In the genomic region with DNA sequence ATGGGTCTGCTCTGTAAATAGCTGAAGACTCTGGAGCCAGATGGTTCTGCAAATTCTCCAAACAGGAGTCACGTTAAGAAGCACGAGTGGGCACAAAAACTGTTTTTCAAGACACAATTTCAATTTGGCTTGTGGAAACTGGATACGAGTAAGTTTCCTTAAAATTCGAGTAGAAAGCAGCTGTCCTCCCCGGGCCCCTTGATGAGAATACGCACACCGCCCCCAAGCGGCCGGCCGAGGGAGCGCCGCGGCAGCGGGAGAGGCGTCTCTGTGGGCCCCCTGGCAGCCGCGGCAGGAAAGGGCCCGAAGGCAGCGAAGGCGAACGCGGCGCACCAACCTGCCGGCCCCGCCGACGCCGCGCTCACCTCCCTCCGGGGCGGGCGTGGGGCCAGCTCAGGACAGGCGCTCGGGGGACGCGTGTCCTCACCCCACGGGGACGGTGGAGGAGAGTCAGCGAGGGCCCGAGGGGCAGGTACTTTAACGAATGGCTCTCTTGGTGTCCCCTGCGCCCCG, we compare ENCODE assay signal across 8 cellular contexts. TPM values are rescaled to one million over a fixed set of nuclear protein-coding genes. Genes with fewer than 3 reads are reported as not detected.
DNase-seq lines count a peak whose midpoint lies in the region; ATAC-seq and TF ChIP-seq lines count a peak whose summit lies in the region.

No MANE protein-coding gene starts in this region.

- H3K9me3 Mint-ChIP-seq in WTC11 (no peaks in the 10 kb centered on the region), immature natural killer cell (no peaks in the 10 kb centered on the region)

- peaks cover 29% of the 10 kb centered on the region for H3K36me3 ChIP-seq in mammary epithelial cell (ENCODE audit: insufficient read depth, low read length)
- H3K36me3 ChIP-seq in smooth muscle cell (ENCODE audit: low read depth): peaks cover 12% of the 10 kb centered on the region

- 1% methylated on average over 13 of the region's 43 CpGs for WGBS in mammary epithelial cell (ENCODE audit: low coverage, missing lambda C conversion rate)
- 2% methylated on average over 26 of the region's 43 CpGs for WGBS in smooth muscle cell (ENCODE audit: low lambda C conversion rate)

- ATAC-seq in HG02970 (IDR thresholded peaks at IDR 0.05; ENCODE audit: low FRiP score, unreplicated experiment) (peak; percentile 80), WTC11 (peak; percentile 38)

- H3K4me2 ChIP-seq in mammary epithelial cell (ENCODE audit: insufficient read depth, low read depth, low read length) (peak overlapping the region; percentile 95), smooth muscle cell (peak overlapping the region; percentile 92)

- H4K20me1 ChIP-seq in mammary epithelial cell (ENCODE audit: insufficient read depth, low read length): peaks cover 22% of the 10 kb centered on the region
- peaks cover 42% of the 10 kb centered on the region for H4K20me1 ChIP-seq in smooth muscle cell (ENCODE audit: low read depth)

- H3K36me3 Mint-ChIP-seq in WTC11: peaks cover 25% of the 10 kb centered on the region
- H3K36me3 Mint-ChIP-seq in immature natural killer cell: no peaks in the 10 kb centered on the region

- H3K4me3 Mint-ChIP-seq in WTC11 (peak overlapping the region; percentile 87), immature natural killer cell (peak overlapping the region; percentile 77 to 86 (median 82))

- peak overlapping the region; percentile 89 for H3K9ac ChIP-seq in mammary epithelial cell (ENCODE audit: insufficient read depth, low read length)
- peak overlapping the region; percentile 85 for H3K9ac ChIP-seq in smooth muscle cell (ENCODE audit: low read depth)

- dilution Hi-C loops in mammary epithelial cell (cut with HindIII; ENCODE audit: low sequenced_read_pairs): no loop called here

- H3K27me3 ChIP-seq in mammary epithelial cell (ENCODE audit: insufficient read depth, low read length) (no peaks in the 10 kb centered on the region), smooth muscle cell (ENCODE audit: low read depth) (no peaks in the 10 kb centered on the region)

- H3K4me3 ChIP-seq in mammary epithelial cell (replicated peaks in 1 of 3; ENCODE audit: insufficient read depth in 1 of 3, low read depth in 2 of 3, low read length in 3 of 3) (peak overlapping the region; percentile 51 to 67 (median 62)), smooth muscle cell (peak overlapping the region; percentile 63)

- CTCF ChIA-PET in WTC11 (lab: Charles Lee): interaction anchor here (0.6 to 5.4 kb wide), 41 partner anchors 19 to 1126 kb away, joined by 3 to 44 read pairs (median 5); a partner anchor contains a TSS
- CTCF ChIA-PET in mammary epithelial cell (lab: Charles Lee; ENCODE audit: low non-redundant PET): interaction anchor here (1.6 kb wide), 2 partner anchors 383 to 408 kb away, joined by 5 to 7 read pairs; no protein-coding TSS in a partner anchor

- no TSS peak for BruUV-seq in mammary epithelial cell (replicated peaks; lab: Mats Ljungman, UMichigan)

- H3K4me1 Mint-ChIP-seq in WTC11 (peaks cover 28% of the 10 kb centered on the region), immature natural killer cell (peaks cover 30 to 55% of the 10 kb centered on the region in 2 donors)

- peak; percentile 91 for DNase-seq in GM13976 (ENCODE audit: low spot score)
- DNase-seq in NCI-H2171 (lab: John Stamatoyannopoulos, UW): peak; percentile 83
- peak; percentile 95 for DNase-seq in WTC11 (ENCODE audit: low spot score)
- DNase-seq in mammary epithelial cell: peak; percentile 92
- peak; percentile 86 to 89 (median 88) for DNase-seq in immature natural killer cell
- peak; percentile 91 for DNase-seq in smooth muscle cell (lab: John Stamatoyannopoulos, UW; ENCODE audit: unreplicated experiment)
- DNase-seq in cerebellar nuclear complex (lab: John Stamatoyannopoulos, UW): no peak

- H2AFZ ChIP-seq in mammary epithelial cell (ENCODE audit: low read depth, low read length): peak overlapping the region; percentile 70
- H2AFZ ChIP-seq in smooth muscle cell (ENCODE audit: low read depth): peak overlapping the region; percentile 56

- H3K27me3 Mint-ChIP-seq in WTC11 (ENCODE audit: low read depth) (peaks cover 16% of the 10 kb centered on the region), immature natural killer cell (ENCODE audit: low read depth in 3 of 3) (peaks cover 4 to 10% (median 5%) of the 10 kb centered on the region in 3 donors)

- H3K79me2 ChIP-seq in mammary epithelial cell (ENCODE audit: insufficient read depth, low read length): peaks cover 43% of the 10 kb centered on the region
- peaks cover 38% of the 10 kb centered on the region for H3K79me2 ChIP-seq in smooth muscle cell (ENCODE audit: low read depth)

- intact Hi-C loops in mammary epithelial cell (cut with micrococcal nuclease): loop anchor here (1.0 to 5.0 kb wide), 9 partner anchors 173 to 873 kb away; no protein-coding TSS in a partner anchor

- H3K27ac ChIP-seq in mammary epithelial cell (ENCODE audit: insufficient read depth, low read depth, low read length): peak overlapping the region; percentile 92
- H3K27ac ChIP-seq in smooth muscle cell (ENCODE audit: low read depth): peak overlapping the region; percentile 96

- in situ Hi-C loops in GM13976 (cut with MboI; ENCODE audit: low sequenced_read_pairs, unreplicated experiment) (loop anchor here (25.0 kb wide), 1 partner anchor 868 kb away; no protein-coding TSS in a partner anchor), mammary epithelial cell (cut with MboI; ENCODE audit: low sequenced_read_pairs in 2 of 2) (loop anchor here (5.0 to 25.0 kb wide), 5 partner anchors 175 to 873 kb away; no protein-coding TSS in a partner anchor)

- TF ChIP-seq CTCF in GM13976 (IDR thresholded peaks at IDR 0.05; ENCODE audit: borderline replicate concordance, control extremely low read depth, extremely low read depth, insufficient read depth, missing control alignments) (peak; percentile 97), WTC11 (IDR thresholded peaks at IDR 0.05) (peak; percentile 94), mammary epithelial cell (conservative IDR thresholded peaks at IDR 0.05 in 1 of 2, IDR thresholded peaks at IDR 0.05 in 1 of 2; ENCODE audit: extremely low read depth in 1 of 2, insufficient read depth in 1 of 2, low read depth in 1 of 2, low read length in 2 of 2) (peak; percentile 77 to 92), smooth muscle cell (IDR thresholded peaks at IDR 0.05; ENCODE audit: borderline replicate concordance, insufficient read depth, poor library complexity, severe bottlenecking) (peak; percentile 96)

- peaks cover 36% of the 10 kb centered on the region for H3F3A ChIP-seq in smooth muscle cell (ENCODE audit: low read depth)

- POLR2A ChIA-PET in WTC11 (lab: Charles Lee): interaction anchor here (0.5 to 3.1 kb wide), 27 partner anchors 15 to 1126 kb away, joined by 3 to 31 read pairs (median 4); a partner anchor contains a TSS

- H3K27ac Mint-ChIP-seq in WTC11: peak overlapping the region; percentile 99
- H3K27ac Mint-ChIP-seq in immature natural killer cell: peak overlapping the region in 2 of 6 donors; percentile 49 to 53

- H3K9me3 ChIP-seq in mammary epithelial cell (replicated peaks; ENCODE audit: insufficient read depth, low read length) (no peaks in the 10 kb centered on the region), smooth muscle cell (replicated peaks; ENCODE audit: low read depth) (no peaks in the 10 kb centered on the region)

- H3K4me1 ChIP-seq in mammary epithelial cell (ENCODE audit: insufficient read depth, low read length) (peaks cover 26% of the 10 kb centered on the region), smooth muscle cell (ENCODE audit: low read depth) (peaks cover 9% of the 10 kb centered on the region)

TF ChIP-seq in WTC11, 78 proteins besides CTCF, POLR2A, EP300 and RAD21 (continues in another document):
- TF ChIP-seq NR3C1 (CRISPR knock-in tag; conservative IDR thresholded peaks at IDR 0.05; ENCODE audit: low read depth): no peak
- TF ChIP-seq FOXP1 (CRISPR knock-in tag; IDR thresholded peaks at IDR 0.05; ENCODE audit: borderline replicate concordance): 0 out of 2 replicates have a peak, but pooled peaks have one; percentile 13
- 0 out of 2 replicates have a peak, but pooled peaks have one; percentile 22 for TF ChIP-seq EMX1 (CRISPR knock-in tag; IDR thresholded peaks at IDR 0.05)
- no peak for TF ChIP-seq SOX15 (CRISPR knock-in tag; IDR thresholded peaks at IDR 0.05)
- TF ChIP-seq, protein P1, sequence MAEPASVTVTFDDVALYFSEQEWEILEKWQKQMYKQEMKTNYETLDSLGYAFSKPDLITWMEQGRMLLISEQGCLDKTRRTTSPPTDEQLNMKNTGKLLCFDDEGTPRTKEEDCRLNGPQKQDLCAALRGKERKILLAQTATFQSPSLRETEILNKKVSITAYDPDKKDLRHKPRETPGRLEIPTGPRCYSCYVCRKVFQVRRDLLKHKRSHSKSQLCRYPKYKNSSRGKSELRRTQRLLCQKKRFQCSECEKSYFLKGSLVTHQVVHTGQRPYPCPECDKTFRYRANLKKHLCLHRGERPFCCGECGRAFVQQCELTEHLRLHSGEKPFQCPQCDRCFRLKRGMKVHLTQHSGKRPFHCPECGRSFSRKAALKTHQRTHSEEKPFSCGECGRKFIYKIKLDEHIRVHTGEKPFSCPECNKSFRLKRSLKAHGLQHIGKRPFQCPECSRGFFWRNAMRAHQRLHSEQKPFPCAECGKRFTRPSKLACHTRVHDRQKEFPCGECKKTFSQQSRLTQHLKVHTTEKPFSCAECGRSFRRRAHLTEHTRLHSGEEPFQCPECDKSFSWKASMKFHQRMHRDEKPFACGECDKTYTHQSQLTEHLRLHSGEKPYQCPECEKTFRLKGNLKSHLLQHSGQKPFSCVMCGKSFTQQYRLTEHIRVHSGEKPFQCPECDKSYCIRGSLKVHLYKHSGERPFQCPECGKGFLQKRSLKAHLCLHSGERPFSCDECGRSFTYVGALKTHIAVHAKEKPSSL (CRISPR knock-in tag; conservative IDR thresholded peaks at IDR 0.05): no peak
- no peak for TF ChIP-seq SP1 (CRISPR knock-in tag; conservative IDR thresholded peaks at IDR 0.05)
- TF ChIP-seq ZNF232 (CRISPR knock-in tag; IDR thresholded peaks at IDR 0.05): 0 out of 2 replicates have a peak, but pooled peaks have one; percentile 13
- TF ChIP-seq ZNF396 (CRISPR knock-in tag; IDR thresholded peaks at IDR 0.05; ENCODE audit: borderline replicate concordance): no peak
- TF ChIP-seq, protein P2, sequence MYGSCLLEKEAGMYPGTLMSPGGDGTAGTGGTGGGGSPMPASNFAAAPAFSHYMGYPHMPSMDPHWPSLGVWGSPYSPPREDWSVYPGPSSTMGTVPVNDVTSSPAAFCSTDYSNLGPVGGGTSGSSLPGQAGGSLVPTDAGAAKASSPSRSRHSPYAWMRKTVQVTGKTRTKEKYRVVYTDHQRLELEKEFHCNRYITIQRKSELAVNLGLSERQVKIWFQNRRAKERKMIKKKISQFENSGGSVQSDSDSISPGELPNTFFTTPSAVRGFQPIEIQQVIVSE (CRISPR knock-in tag; IDR thresholded peaks at IDR 0.05; ENCODE audit: borderline replicate concordance): no peak
- no peak for TF ChIP-seq GTF2I (CRISPR knock-in tag; conservative IDR thresholded peaks at IDR 0.05)

RNA-seq across cellular contexts. Expression of a gene that starts 0.7 kb away (rescaled TPM):
- total RNA-seq in WTC11 (2021) (37.1 to 41.4 TPM (median 41.2 TPM) in 3 replicates), mammary epithelial cell (over 10,000 TPM in 1 of 2 donors, 1,000 to 10,000 TPM in 1; 3,517 to 11,760 TPM), smooth muscle cell (648 and 662 TPM in 2 replicates)
- polyA plus RNA-seq in mammary epithelial cell (909 TPM), immature natural killer cell (10 to 100 TPM in 1 of 3 donors, 1 to 10 TPM in 2; 2.2 to 11.4 (median 9.2) TPM), smooth muscle cell (203 and 264 TPM in 2 replicates)
- 7,367 TPM for polyA minus RNA-seq in mammary epithelial cell

Comparison
In these comparisons a context has a peak if more than half of its experiments do, and no peak if none do; other contexts are left out.
1. DNase-seq: peak in GM13976 (single experiment), NCI-H2171 (single experiment), WTC11 (single experiment), mammary epithelial cell (single experiment), immature natural killer cell (3 of 3) and smooth muscle cell (single experiment); none in cerebellar nuclear complex (0 of 2).
2. RNA of a gene that starts 0.7 kb away (total RNA-seq): 3,517 to 11,760 TPM in mammary epithelial cell and 648 to 662 TPM in smooth muscle cell; 37.1 to 41.4 TPM in WTC11; every median in the first group is over 10 times any median in the second.
3. Peak in every context shown above with its lines, with median percentiles within 50 percentile points of each other: CTCF ChIP-seq.